In the genomic region with DNA sequence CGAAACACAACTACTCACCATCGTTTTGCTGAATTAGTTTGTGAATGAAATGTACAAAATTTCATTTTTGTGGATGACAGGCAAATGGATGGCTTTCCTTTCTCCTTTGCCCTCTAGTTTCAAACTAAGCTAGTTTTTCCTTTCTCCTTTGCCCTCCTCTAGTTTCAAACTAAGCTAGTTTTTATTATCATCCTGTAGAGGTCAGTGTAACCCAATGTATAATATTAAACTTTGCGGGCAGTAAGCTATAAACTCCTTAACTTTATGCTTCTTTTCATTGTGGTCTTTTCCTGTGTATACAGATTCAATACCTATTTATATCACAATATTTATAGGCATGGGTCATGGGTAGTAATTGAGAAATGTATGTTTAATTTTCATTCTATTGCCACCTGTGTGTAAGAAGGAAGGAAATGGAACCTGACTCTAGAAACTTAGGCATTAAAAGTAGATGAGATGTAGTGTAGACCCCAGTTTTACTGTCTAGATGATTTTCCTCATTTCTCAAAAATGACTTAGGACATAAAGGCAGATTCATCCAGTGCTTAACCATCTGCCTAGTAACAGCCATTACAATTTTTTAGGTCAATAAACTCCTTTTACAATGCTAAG, we compare ENCODE assay signal across 10 cellular contexts. TPM values are rescaled to one million over a fixed set of nuclear protein-coding genes. Genes with fewer than 3 reads are reported as not detected.
DNase-seq lines count a peak whose midpoint lies in the region; ATAC-seq and TF ChIP-seq lines count a peak whose summit lies in the region.
"Had no signal": no experiment of that assay in that cellular context is flagged by ENCODE, and none has a peak within 500 bp of the region (broad histone marks: within the 10 kb centered on the region; RNA-seq: fewer than 3 reads in every experiment).

No MANE protein-coding gene starts in this region.

- TF ChIP-seq POLR2A in lower leg skin (IDR thresholded peaks at IDR 0.05), result no peak

- TF ChIP-seq CTCF in foreskin fibroblast (IDR thresholded peaks at IDR 0.05; ENCODE audit: low read depth, low read length) (peak; percentile 21), thoracic aorta (IDR thresholded peaks at IDR 0.05) (peak; percentile 19), lower leg skin (IDR thresholded peaks at IDR 0.05) (no peak)

- H3K27ac ChIP-seq in thoracic aorta, result no peak overlapping the region
- H3K27ac ChIP-seq: epithelial cell of prostate, HL-60 had no signal

- no peak overlapping the region for H3K4me3 ChIP-seq in foreskin fibroblast (ENCODE audit: low read depth in 1 of 2, low read length in 2 of 2)
- no peak overlapping the region for H3K4me3 ChIP-seq in thoracic aorta
- H3K4me3 ChIP-seq in lower leg skin (ENCODE audit: low read depth, poor library complexity, severe bottlenecking), result no peak overlapping the region

- intact Hi-C loops in lower leg skin (cut with DNase I; ENCODE audit: low total_unique reads), result no loop called here

- DNase-seq in CD1c-positive myeloid dendritic cell (ENCODE audit: extremely low spot score), result peak; percentile 19
- peak; percentile 42 for DNase-seq in RPMI7951 (ENCODE audit: low read depth)
- peak; percentile 9 to 49 for DNase-seq in foreskin fibroblast
- no peak for DNase-seq in thoracic aorta (ENCODE audit: low spot score)
- DNase-seq in lower leg skin (ENCODE audit: low spot score in 2 of 2), result no peak

- peak; percentile 48 for ATAC-seq in HG03432 (IDR thresholded peaks at IDR 0.05; ENCODE audit: unreplicated experiment)
- ATAC-seq in thoracic aorta (ENCODE audit: insufficient number of reproducible peaks, low FRiP score, low read depth), result no peak
- ATAC-seq in GM21737 (IDR thresholded peaks at IDR 0.05; ENCODE audit: unreplicated experiment), result no peak
- no peak for ATAC-seq in HG02852 (IDR thresholded peaks at IDR 0.05; ENCODE audit: unreplicated experiment)

- H3K4me1 ChIP-seq in thoracic aorta (ENCODE audit: control insufficient read depth in 1 of 2, low read depth in 2 of 2), result no peaks in the 10 kb centered on the region

- whole genome bisulfite sequencing in lower leg skin, 2 donors, result 18 to 32% methylated on average over 3 of the region's 3 CpGs

- H3K36me3 ChIP-seq in thoracic aorta, result no peaks in the 10 kb centered on the region

- H3K9me3 ChIP-seq in thoracic aorta, result no peaks in the 10 kb centered on the region

- H3K27me3 ChIP-seq in thoracic aorta (replicated peaks; ENCODE audit: insufficient read depth), result no peaks in the 10 kb centered on the region

RNA-seq across cellular contexts. Expression of a gene that starts 58.1 kb away (rescaled TPM):
- not detected in 2 replicates for total RNA-seq in RPMI7951 (2014; rRNA removed; shearing (Covaris generic))
- total RNA-seq in thoracic aorta, result not detected
- not detected for total RNA-seq in lower leg skin

Comparison
In these comparisons a context has a peak if more than half of its experiments do, and no peak if none do; other contexts are left out.
1. DNase-seq: peak in CD1c-positive myeloid dendritic cell (single experiment), RPMI7951 (single experiment) and foreskin fibroblast (2 of 2); none in thoracic aorta (single experiment) and lower leg skin (0 of 2).
2. CTCF ChIP-seq: peak in foreskin fibroblast (single experiment) and thoracic aorta (single experiment); none in lower leg skin (0 of 3).